ENCODE assay signal across 9 cellular contexts in the genomic region with DNA sequence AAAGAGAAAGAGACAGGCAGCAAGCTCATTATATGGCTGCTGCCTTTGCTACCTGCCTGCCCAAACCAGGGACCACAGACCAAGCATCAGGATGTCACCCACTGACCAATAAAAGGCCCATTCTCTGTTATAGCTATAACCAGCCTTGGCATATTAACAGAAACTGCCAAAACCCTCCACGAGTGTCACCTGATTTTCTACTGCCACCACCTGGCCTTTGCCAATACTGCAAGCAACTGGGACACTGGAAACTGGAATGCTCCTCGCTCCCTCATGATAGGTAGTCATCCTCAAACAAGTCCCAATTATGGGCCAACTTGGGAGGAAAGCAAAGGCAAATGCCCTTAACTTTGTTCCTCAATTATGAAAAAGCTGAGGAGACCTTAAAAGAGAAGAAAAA.
DNase-seq lines count a peak whose midpoint lies in the region; ATAC-seq and TF ChIP-seq lines count a peak whose summit lies in the region.
"Had no signal": no experiment of that assay in that cellular context is flagged by ENCODE, and none has a peak within 500 bp of the region (broad histone marks: within the 10 kb centered on the region; RNA-seq: fewer than 3 reads in every experiment).

No MANE protein-coding gene starts in this region.

- no peaks in the 10 kb centered on the region for H3K27me3 Mint-ChIP-seq in activated CD4-positive, alpha-beta memory T cell treated with anti-CD3 and anti-CD28 coated beads, Interleukin-2, amount 10 ng/mL, durations not matched to agents 7 days and 5 days
- H3K27me3 Mint-ChIP-seq: naive B cell had no signal

- H3K27ac Mint-ChIP-seq in activated CD4-positive, alpha-beta memory T cell treated with anti-CD3 and anti-CD28 coated beads, Interleukin-2, amount 10 ng/mL, durations not matched to agents 7 days and 5 days, result no peak overlapping the region

- CTCF ChIA-PET in activated CD4-positive, alpha-beta memory T cell treated with anti-CD3 and anti-CD28 coated beads, Interleukin-2, amount 10 ng/mL, durations not matched to agents 7 days and 5 days (lab: Charles Lee), result interaction anchor here (1.2 to 1.6 kb wide), 3 partner anchors 25 to 481 kb away, joined by 3 read pairs; no protein-coding TSS in a partner anchor

- TF ChIP-seq CTCF in GM10266 (IDR thresholded peaks at IDR 0.05; ENCODE audit: control insufficient read depth, insufficient read depth, low read depth, missing control alignments), result peak; percentile 49

- POLR2A ChIA-PET in activated CD4-positive, alpha-beta memory T cell treated with anti-CD3 and anti-CD28 coated beads, Interleukin-2, amount 10 ng/mL, durations not matched to agents 7 days and 5 days (lab: Charles Lee), result no interaction called here

- H3K4me1 Mint-ChIP-seq in activated CD4-positive, alpha-beta memory T cell treated with anti-CD3 and anti-CD28 coated beads, Interleukin-2, amount 10 ng/mL, durations not matched to agents 7 days and 5 days, result no peaks in the 10 kb centered on the region
- H3K4me1 Mint-ChIP-seq: naive B cell had no signal

- H3K9me3 Mint-ChIP-seq in activated CD4-positive, alpha-beta memory T cell treated with anti-CD3 and anti-CD28 coated beads, Interleukin-2, amount 10 ng/mL, durations not matched to agents 7 days and 5 days, result no peaks in the 10 kb centered on the region
- H3K9me3 Mint-ChIP-seq: naive B cell had no signal

- no peaks in the 10 kb centered on the region for H3K36me3 Mint-ChIP-seq in activated CD4-positive, alpha-beta memory T cell treated with anti-CD3 and anti-CD28 coated beads, Interleukin-2, amount 10 ng/mL, durations not matched to agents 7 days and 5 days (ENCODE audit: low read depth)
- H3K36me3 Mint-ChIP-seq: naive B cell had no signal

- H3K4me3 Mint-ChIP-seq in activated CD4-positive, alpha-beta memory T cell treated with anti-CD3 and anti-CD28 coated beads, Interleukin-2, amount 10 ng/mL, durations not matched to agents 7 days and 5 days, result no peak overlapping the region
- H3K4me3 Mint-ChIP-seq: naive B cell had no signal

- ATAC-seq in HG02798 (IDR thresholded peaks at IDR 0.05; ENCODE audit: poor library complexity, unreplicated experiment) (peak; percentile 58), left lobe of liver (peak; percentile 82), HG03521 (IDR thresholded peaks at IDR 0.05; ENCODE audit: unreplicated experiment) (no peak), HG02571 (IDR thresholded peaks at IDR 0.05; ENCODE audit: unreplicated experiment) (no peak)

- DNase-seq in GM10266 (ENCODE audit: extremely low spot score), result peak; percentile 6
- peak; percentile 19 for DNase-seq in activated CD4-positive, alpha-beta memory T cell treated with anti-CD3 and anti-CD28 coated beads, Interleukin-2, amount 10 ng/mL, durations not matched to agents 7 days and 5 days
- DNase-seq in left lobe of liver (ENCODE audit: low spot score), result peak; percentile 43
- no peak for DNase-seq in NCI-H345 treated with DMSO at 0.1 percent for 48 hours (lab: John Stamatoyannopoulos, UW; ENCODE audit: unreplicated experiment)
- DNase-seq in amygdala (lab: John Stamatoyannopoulos, UW), result no peak
- DNase-seq: naive B cell had no signal

Comparison
In these comparisons a context has a peak if more than half of its experiments do, and no peak if none do; other contexts are left out.
1. DNase-seq: peak in GM10266 (single experiment), activated CD4-positive, alpha-beta memory T cell treated with anti-CD3 and anti-CD28 coated beads, Interleukin-2, amount 10 ng/mL, durations not matched to agents 7 days and 5 days (single experiment) and left lobe of liver (single experiment); none in NCI-H345 treated with DMSO at 0.1 percent for 48 hours (single experiment) and amygdala (0 of 56).
2. ATAC-seq: peak in HG02798 (single experiment) and left lobe of liver (single experiment); none in HG03521 (single experiment) and HG02571 (single experiment).